In the genomic region with DNA sequence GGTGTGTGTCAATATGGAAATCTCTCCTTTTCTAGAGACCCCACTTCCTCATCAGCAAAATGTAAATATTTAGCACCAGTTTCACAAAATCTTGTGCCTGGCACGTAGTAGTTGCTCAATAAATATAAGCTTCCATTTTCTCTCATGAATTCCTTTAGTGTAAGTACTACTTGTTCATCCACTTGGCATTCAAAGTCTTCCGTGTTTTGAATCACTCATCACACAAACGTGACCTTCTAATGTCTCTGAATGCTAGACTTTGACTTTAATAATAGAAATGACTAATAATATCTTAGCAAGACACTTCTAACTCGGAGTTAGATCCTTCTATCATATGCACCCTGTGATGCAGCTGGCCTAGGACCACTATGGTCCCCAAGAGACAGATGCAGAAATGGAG, we compare ENCODE assay signal across 19 cellular contexts.
DNase-seq lines count a peak whose midpoint lies in the region; ATAC-seq and TF ChIP-seq lines count a peak whose summit lies in the region.
"Had no signal": no experiment of that assay in that cellular context is flagged by ENCODE, and none has a peak within 500 bp of the region (broad histone marks: within the 10 kb centered on the region; RNA-seq: fewer than 3 reads in every experiment).

No MANE protein-coding gene starts in this region.

- TF ChIP-seq CTCF in left ventricle myocardium inferior (IDR thresholded peaks at IDR 0.05; ENCODE audit: borderline replicate concordance) = no peak
- no peak for TF ChIP-seq CTCF in smooth muscle cell (IDR thresholded peaks at IDR 0.05; ENCODE audit: borderline replicate concordance, insufficient read depth, poor library complexity, severe bottlenecking)

- H3K36me3 ChIP-seq in left ventricle myocardium inferior (no peaks in the 10 kb centered on the region), smooth muscle cell (ENCODE audit: low read depth) (no peaks in the 10 kb centered on the region)
- H3K36me3 ChIP-seq: vagina had no signal

- H3K36me3 Mint-ChIP-seq in activated T-cell treated with anti-CD3 and anti-CD28 coated beads, Interleukin-2, amount 50 U/mL, for 24 hours (ENCODE audit: low read depth) = no peaks in the 10 kb centered on the region
- no peaks in the 10 kb centered on the region for H3K36me3 Mint-ChIP-seq in T-helper 17 cell (ENCODE audit: low read depth)
- H3K36me3 Mint-ChIP-seq: IgD-negative memory B cell; naive B cell; stimulated activated effector memory CD8-positive, alpha-beta T cell treated with anti-CD3 and anti-CD28 coated beads, Interleukin-12 subunit alpha, Interleukin-12 subunit beta, amount 100 ng/mL, for 72 hours had no signal

- H3K9me3 Mint-ChIP-seq in activated T-cell treated with anti-CD3 and anti-CD28 coated beads, Interleukin-2, amount 50 U/mL, for 24 hours = no peaks in the 10 kb centered on the region
- H3K9me3 Mint-ChIP-seq: IgD-negative memory B cell; naive B cell; stimulated activated effector memory CD8-positive, alpha-beta T cell treated with anti-CD3 and anti-CD28 coated beads, Interleukin-12 subunit alpha, Interleukin-12 subunit beta, amount 100 ng/mL, for 72 hours had no signal

- H3K4me2 ChIP-seq in smooth muscle cell = no peak overlapping the region

- intact Hi-C loops in left ventricle myocardium inferior (cut with micrococcal nuclease) = no loop called here

- WGBS in smooth muscle cell (ENCODE audit: low lambda C conversion rate) = 42% methylated on average over 4 of the region's 4 CpGs

- no peak for DNase-seq in activated T-cell treated with anti-CD3 and anti-CD28 coated beads, Interleukin-2, amount 50 U/mL, for 24 hours
- no peak for DNase-seq in activated T-cell treated with anti-CD3 and anti-CD28 coated beads, Interleukin-2, amount 50 U/mL, for 48 hours
- DNase-seq in T-helper 17 cell = no peak
- DNase-seq in left ventricle myocardium inferior = no peak
- DNase-seq in smooth muscle cell (lab: John Stamatoyannopoulos, UW; ENCODE audit: unreplicated experiment) = no peak
- DNase-seq in effector CD4-positive, alpha-beta T cell = no peak
- DNase-seq in NCI-H2029 (lab: John Stamatoyannopoulos, UW) = no peak
- DNase-seq in mucosa of gallbladder (ENCODE audit: low spot score) = no peak
- DNase-seq: caudate nucleus; GOT3; head of caudate nucleus; left colon; naive B cell; NCI-H1417; stimulated activated CD4-positive, alpha-beta T cell treated with anti-CD3 and anti-CD28 coated beads, Interleukin-4, amount 100 ng/mL, for 4 hours had no signal

- H3K4me3 ChIP-seq in left ventricle myocardium inferior (no peak overlapping the region), smooth muscle cell (no peak overlapping the region)
- H3K4me3 ChIP-seq: vagina had no signal

- H3K27me3 Mint-ChIP-seq in activated T-cell treated with anti-CD3 and anti-CD28 coated beads, Interleukin-2, amount 50 U/mL, for 24 hours = no peaks in the 10 kb centered on the region
- H3K27me3 Mint-ChIP-seq in T-helper 17 cell = peaks cover 7% of the 10 kb centered on the region
- H3K27me3 Mint-ChIP-seq: naive B cell had no signal

- ATAC-seq in T-helper 17 cell = no peak
- ATAC-seq: left colon had no signal

- H3K4me1 Mint-ChIP-seq in activated T-cell treated with anti-CD3 and anti-CD28 coated beads, Interleukin-2, amount 50 U/mL, for 24 hours (ENCODE audit: low read depth) = peaks cover 51% of the 10 kb centered on the region
- H3K4me1 Mint-ChIP-seq in T-helper 17 cell = peaks cover 41% of the 10 kb centered on the region

- H3K27me3 ChIP-seq in left ventricle myocardium inferior (ENCODE audit: low read depth) (no peaks in the 10 kb centered on the region), smooth muscle cell (ENCODE audit: low read depth) (no peaks in the 10 kb centered on the region)
- H3K27me3 ChIP-seq: vagina had no signal

- H3K27ac Mint-ChIP-seq in activated T-cell treated with anti-CD3 and anti-CD28 coated beads, Interleukin-2, amount 50 U/mL, for 24 hours = peak overlapping the region; percentile 87
- peak overlapping the region; percentile 92 for H3K27ac Mint-ChIP-seq in T-helper 17 cell

- H3K9ac ChIP-seq in smooth muscle cell (ENCODE audit: low read depth) = no peak overlapping the region

- H3K79me2 ChIP-seq in smooth muscle cell (ENCODE audit: low read depth) = no peaks in the 10 kb centered on the region

- peaks cover 16% of the 10 kb centered on the region for H3F3A ChIP-seq in smooth muscle cell (ENCODE audit: low read depth)

- H2AFZ ChIP-seq in smooth muscle cell (ENCODE audit: low read depth) = no peak overlapping the region

- H3K9me3 ChIP-seq in T-helper 17 cell (ENCODE audit: control insufficient read depth, low read length, poor library complexity, severe bottlenecking) = no peaks in the 10 kb centered on the region
- H3K9me3 ChIP-seq in left ventricle myocardium inferior (replicated peaks) = no peaks in the 10 kb centered on the region
- H3K9me3 ChIP-seq in smooth muscle cell (replicated peaks; ENCODE audit: low read depth) = no peaks in the 10 kb centered on the region
- H3K9me3 ChIP-seq: vagina had no signal

- peak overlapping the region; percentile 85 for H3K27ac ChIP-seq in left ventricle myocardium inferior (replicated peaks)
- peak overlapping the region; percentile 93 for H3K27ac ChIP-seq in smooth muscle cell (ENCODE audit: low read depth)
- H3K27ac ChIP-seq: vagina, VCaP had no signal

- H4K20me1 ChIP-seq in smooth muscle cell (ENCODE audit: low read depth) = no peaks in the 10 kb centered on the region

- H3K4me3 Mint-ChIP-seq in activated T-cell treated with anti-CD3 and anti-CD28 coated beads, Interleukin-2, amount 50 U/mL, for 24 hours = no peak overlapping the region
- no peak overlapping the region for H3K4me3 Mint-ChIP-seq in T-helper 17 cell
- H3K4me3 Mint-ChIP-seq: IgD-negative memory B cell had no signal

- peaks cover 50% of the 10 kb centered on the region for H3K4me1 ChIP-seq in left ventricle myocardium inferior
- peaks cover 17% of the 10 kb centered on the region for H3K4me1 ChIP-seq in smooth muscle cell (ENCODE audit: low read depth)
